ENCODE assay signal across 8 cellular contexts in the genomic region with DNA sequence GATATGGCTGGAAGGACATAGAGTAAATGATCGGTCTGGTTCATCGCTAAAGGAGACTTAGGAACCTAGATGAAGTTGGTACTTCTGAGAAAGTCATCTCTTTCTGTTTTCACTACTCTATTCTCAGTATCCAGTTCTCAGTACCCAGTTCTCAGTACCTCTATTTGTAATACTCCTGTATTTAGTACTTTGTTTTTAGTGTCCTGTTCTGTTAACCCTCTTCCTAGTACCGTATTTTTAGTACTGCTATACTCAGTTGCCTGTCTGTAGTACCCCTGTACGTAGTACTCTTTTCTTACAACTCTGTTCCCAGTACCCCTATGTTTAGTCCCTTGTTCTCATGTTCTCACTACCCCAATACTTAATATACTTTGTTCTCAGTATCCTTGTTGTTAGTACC. TPM values are rescaled to one million over a fixed set of nuclear protein-coding genes. Genes with fewer than 3 reads are reported as not detected.
DNase-seq lines count a peak whose midpoint lies in the region; ATAC-seq and TF ChIP-seq lines count a peak whose summit lies in the region.

No MANE protein-coding gene starts in this region.

- H3K9me2 ChIP-seq in DOHH2 (replicated peaks; ENCODE audit: control insufficient read depth, low read length), result no peaks in the 10 kb centered on the region

- H3K27me3 Mint-ChIP-seq in brain, result peaks cover 11% of the 10 kb centered on the region
- no peaks in the 10 kb centered on the region for H3K27me3 Mint-ChIP-seq in nephron (ENCODE audit: low read depth)

- H3K36me3 ChIP-seq in DOHH2 (ENCODE audit: control insufficient read depth, low read length), result peaks cover 36% of the 10 kb centered on the region

- DNase-seq in DMS79 treated with DMSO at 0.1 percent for 48 hours (lab: John Stamatoyannopoulos, UW) (no peak), 8988T (no peak), KBM-7 (no peak)

- H3K27me3 ChIP-seq in DOHH2 (ENCODE audit: control insufficient read depth, low read length), result no peaks in the 10 kb centered on the region

- peak overlapping the region; percentile 89 to 94 (median 92) for H3K4me3 Mint-ChIP-seq in brain
- peak overlapping the region; percentile 89 to 96 (median 92) for H3K4me3 Mint-ChIP-seq in nephron

- H3K36me3 Mint-ChIP-seq in brain (peaks cover 5% of the 10 kb centered on the region), nephron (ENCODE audit: low read depth) (peaks cover 4% of the 10 kb centered on the region)

- peaks cover 38% of the 10 kb centered on the region for H3K4me1 ChIP-seq in DOHH2 (ENCODE audit: control insufficient read depth, low read length)

- in situ Hi-C loops in KBM-7 (cut with MboI; ENCODE audit: low pct_unique_long_range_greater_than_20kb, low sequenced_read_pairs), result no loop called here

- peak overlapping the region; percentile 97 for H3K4me2 ChIP-seq in DOHH2 (ENCODE audit: low read length)

- TF ChIP-seq CTCF in DOHH2 (IDR thresholded peaks at IDR 0.05; ENCODE audit: low read depth, low read length, poor library complexity, severe bottlenecking), result no peak
- no peak for TF ChIP-seq CTCF in brain (conservative IDR thresholded peaks at IDR 0.05)
- TF ChIP-seq CTCF in nephron (IDR thresholded peaks at IDR 0.05; ENCODE audit: unreplicated experiment in 3 of 3), result no peak

- ATAC-seq in GM21381 (IDR thresholded peaks at IDR 0.05; ENCODE audit: unreplicated experiment) (peak; percentile 46), HG03575 (IDR thresholded peaks at IDR 0.05; ENCODE audit: extremely low read depth, insufficient number of reproducible peaks, low FRiP score, unreplicated experiment) (peak; percentile 45)

- H3K4me1 Mint-ChIP-seq in brain (peaks cover 67% of the 10 kb centered on the region), nephron (peaks cover 25% of the 10 kb centered on the region)

- peak overlapping the region; percentile 89 for H3K4me3 ChIP-seq in DOHH2 (ENCODE audit: low read length)

- H3K27ac ChIP-seq in DOHH2 (ENCODE audit: low read depth, low read length), result peak overlapping the region; percentile 57

- 0 out of 2 replicates have a peak, but pooled peaks cover 2% of the 10 kb centered on the region for H3F3A ChIP-seq in DOHH2 (ENCODE audit: control insufficient read depth, insufficient read depth)

- peak overlapping the region; percentile 30 to 92 (median 79) for H3K27ac Mint-ChIP-seq in brain
- peak overlapping the region in 2 of 3 experiments; percentile 7 to 69 for H3K27ac Mint-ChIP-seq in nephron

- H3K9me3 ChIP-seq in DOHH2 (ENCODE audit: control insufficient read depth, insufficient read depth, low read length), result no peaks in the 10 kb centered on the region

- H3K9me3 Mint-ChIP-seq in brain (no peaks in the 10 kb centered on the region), nephron (no peaks in the 10 kb centered on the region)

- H3K79me2 ChIP-seq in DOHH2 (ENCODE audit: control insufficient read depth, low read length), result peaks cover 61% of the 10 kb centered on the region

- peaks cover 22% of the 10 kb centered on the region; the same call in 1 of the 2 replicates for H4K20me1 ChIP-seq in DOHH2 (ENCODE audit: control insufficient read depth, insufficient read depth, low read depth, low read length)

RNA-seq across cellular contexts. Expression of gene RFXAP, which starts 1.2 kb away (rescaled TPM):
- 2.6 TPM for polyA plus RNA-seq in brain (ENCODE audit: insufficient read depth, low read depth, low replicate concordance)
